Comparison of ENCODE assay signal across 1 cellular context in the genomic region with DNA sequence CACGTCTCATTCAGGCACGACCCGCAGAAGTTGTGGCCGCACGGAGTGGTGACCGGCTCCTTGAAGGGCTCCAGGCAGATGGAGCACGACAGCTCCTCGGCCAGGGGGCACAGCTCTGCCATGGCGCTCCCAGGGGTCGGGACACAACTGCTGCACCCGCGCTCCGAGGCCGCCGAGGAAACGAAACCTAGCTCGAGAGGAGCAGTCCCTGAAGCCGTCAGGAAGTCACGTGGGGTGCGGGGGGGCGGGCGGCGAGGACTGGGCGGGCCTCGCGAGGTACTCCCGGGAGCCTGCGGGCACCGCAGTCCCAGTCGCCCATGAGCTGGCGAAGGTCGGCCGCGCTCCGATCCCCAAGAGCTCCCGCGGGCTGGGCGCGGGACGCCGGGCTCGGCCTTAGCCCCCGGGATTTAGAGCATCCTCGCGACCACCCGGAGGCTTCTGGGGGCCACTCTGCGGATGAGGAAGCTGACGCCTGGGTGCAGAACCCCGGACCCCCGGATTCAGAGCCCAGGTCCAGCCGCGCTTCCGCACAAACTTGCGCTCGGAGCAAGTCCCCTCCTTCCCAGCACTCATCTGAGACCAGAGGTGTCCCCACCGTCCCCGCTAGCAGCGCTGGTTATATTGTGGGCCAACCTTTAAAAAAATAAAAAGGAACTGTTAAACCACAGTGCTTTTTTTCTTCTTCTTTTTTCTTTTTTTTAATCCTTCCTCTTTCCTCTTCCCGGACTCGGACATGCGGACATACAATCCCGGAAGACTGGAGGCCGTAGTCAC.
TF ChIP-seq lines count a peak whose summit lies in the region.

A gene with protein sequence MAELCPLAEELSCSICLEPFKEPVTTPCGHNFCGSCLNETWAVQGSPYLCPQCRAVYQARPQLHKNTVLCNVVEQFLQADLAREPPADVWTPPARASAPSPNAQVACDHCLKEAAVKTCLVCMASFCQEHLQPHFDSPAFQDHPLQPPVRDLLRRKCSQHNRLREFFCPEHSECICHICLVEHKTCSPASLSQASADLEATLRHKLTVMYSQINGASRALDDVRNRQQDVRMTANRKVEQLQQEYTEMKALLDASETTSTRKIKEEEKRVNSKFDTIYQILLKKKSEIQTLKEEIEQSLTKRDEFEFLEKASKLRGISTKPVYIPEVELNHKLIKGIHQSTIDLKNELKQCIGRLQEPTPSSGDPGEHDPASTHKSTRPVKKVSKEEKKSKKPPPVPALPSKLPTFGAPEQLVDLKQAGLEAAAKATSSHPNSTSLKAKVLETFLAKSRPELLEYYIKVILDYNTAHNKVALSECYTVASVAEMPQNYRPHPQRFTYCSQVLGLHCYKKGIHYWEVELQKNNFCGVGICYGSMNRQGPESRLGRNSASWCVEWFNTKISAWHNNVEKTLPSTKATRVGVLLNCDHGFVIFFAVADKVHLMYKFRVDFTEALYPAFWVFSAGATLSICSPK (minus strand): TSS at position 183 of the 774 bp plus-strand sequence. CDS start 61 bp downstream, at position 122.

TF ChIP-seq in HepG2, 621 proteins besides CTCF, POLR2A, EP300 and RAD21 (continued from another document and continues in another):
- peak; percentile 72 for TF ChIP-seq MAZ (IDR thresholded peaks at IDR 0.05; ENCODE audit: borderline replicate concordance, low read depth, low read length)
- TF ChIP-seq MAZ (CRISPR knock-in tag; IDR thresholded peaks at IDR 0.05; ENCODE audit: low read depth): peak; percentile 93
- peak; percentile 66; the same call in 1 of the 2 replicates for TF ChIP-seq HOXA9 (CRISPR knock-in tag; IDR thresholded peaks at IDR 0.05; ENCODE audit: borderline replicate concordance)
- no peak for TF ChIP-seq HES4 (CRISPR knock-in tag; IDR thresholded peaks at IDR 0.05; ENCODE audit: borderline replicate concordance)
- TF ChIP-seq, protein P1, sequence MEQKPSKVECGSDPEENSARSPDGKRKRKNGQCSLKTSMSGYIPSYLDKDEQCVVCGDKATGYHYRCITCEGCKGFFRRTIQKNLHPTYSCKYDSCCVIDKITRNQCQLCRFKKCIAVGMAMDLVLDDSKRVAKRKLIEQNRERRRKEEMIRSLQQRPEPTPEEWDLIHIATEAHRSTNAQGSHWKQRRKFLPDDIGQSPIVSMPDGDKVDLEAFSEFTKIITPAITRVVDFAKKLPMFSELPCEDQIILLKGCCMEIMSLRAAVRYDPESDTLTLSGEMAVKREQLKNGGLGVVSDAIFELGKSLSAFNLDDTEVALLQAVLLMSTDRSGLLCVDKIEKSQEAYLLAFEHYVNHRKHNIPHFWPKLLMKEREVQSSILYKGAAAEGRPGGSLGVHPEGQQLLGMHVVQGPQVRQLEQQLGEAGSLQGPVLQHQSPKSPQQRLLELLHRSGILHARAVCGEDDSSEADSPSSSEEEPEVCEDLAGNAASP (CRISPR knock-in tag; IDR thresholded peaks at IDR 0.05; ENCODE audit: borderline replicate concordance): peak; percentile 65
- peak; percentile 32 for TF ChIP-seq ZNF333 (CRISPR knock-in tag; IDR thresholded peaks at IDR 0.05; ENCODE audit: borderline replicate concordance)
- TF ChIP-seq TEAD2 (CRISPR knock-in tag; IDR thresholded peaks at IDR 0.05): no peak
- peak; percentile 24; the same call in 1 of the 2 replicates for TF ChIP-seq TBX3 (IDR thresholded peaks at IDR 0.05; ENCODE audit: borderline replicate concordance)
- TF ChIP-seq MBD4 (IDR thresholded peaks at IDR 0.05; ENCODE audit: borderline replicate concordance, low read length): no peak
- peak; percentile 95 for TF ChIP-seq DR1 (CRISPR knock-in tag; IDR thresholded peaks at IDR 0.05)
- no peak for TF ChIP-seq ZBTB1 (CRISPR knock-in tag; IDR thresholded peaks at IDR 0.05; ENCODE audit: borderline replicate concordance)
- peak; percentile 68 for TF ChIP-seq ZBTB20 (CRISPR knock-in tag; IDR thresholded peaks at IDR 0.05; ENCODE audit: borderline replicate concordance, low read depth)
- no peak for TF ChIP-seq CBX1 (IDR thresholded peaks at IDR 0.05; ENCODE audit: low read depth)
- TF ChIP-seq, protein P2, sequence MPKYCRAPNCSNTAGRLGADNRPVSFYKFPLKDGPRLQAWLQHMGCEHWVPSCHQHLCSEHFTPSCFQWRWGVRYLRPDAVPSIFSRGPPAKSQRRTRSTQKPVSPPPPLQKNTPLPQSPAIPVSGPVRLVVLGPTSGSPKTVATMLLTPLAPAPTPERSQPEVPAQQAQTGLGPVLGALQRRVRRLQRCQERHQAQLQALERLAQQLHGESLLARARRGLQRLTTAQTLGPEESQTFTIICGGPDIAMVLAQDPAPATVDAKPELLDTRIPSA (CRISPR knock-in tag; IDR thresholded peaks at IDR 0.05; ENCODE audit: borderline replicate concordance): 0 out of 2 replicates have a peak, but pooled peaks have one; percentile 6
- TF ChIP-seq HNRNPL (IDR thresholded peaks at IDR 0.05; ENCODE audit: low read depth, low read length): peak; percentile 90
- 0 out of 2 replicates have a peak, but pooled peaks have one; percentile 80 for TF ChIP-seq ZNF33B (CRISPR knock-in tag; IDR thresholded peaks at IDR 0.05)
- no peak for TF ChIP-seq TRIM24 (CRISPR knock-in tag; IDR thresholded peaks at IDR 0.05)
- TF ChIP-seq, protein P3, sequence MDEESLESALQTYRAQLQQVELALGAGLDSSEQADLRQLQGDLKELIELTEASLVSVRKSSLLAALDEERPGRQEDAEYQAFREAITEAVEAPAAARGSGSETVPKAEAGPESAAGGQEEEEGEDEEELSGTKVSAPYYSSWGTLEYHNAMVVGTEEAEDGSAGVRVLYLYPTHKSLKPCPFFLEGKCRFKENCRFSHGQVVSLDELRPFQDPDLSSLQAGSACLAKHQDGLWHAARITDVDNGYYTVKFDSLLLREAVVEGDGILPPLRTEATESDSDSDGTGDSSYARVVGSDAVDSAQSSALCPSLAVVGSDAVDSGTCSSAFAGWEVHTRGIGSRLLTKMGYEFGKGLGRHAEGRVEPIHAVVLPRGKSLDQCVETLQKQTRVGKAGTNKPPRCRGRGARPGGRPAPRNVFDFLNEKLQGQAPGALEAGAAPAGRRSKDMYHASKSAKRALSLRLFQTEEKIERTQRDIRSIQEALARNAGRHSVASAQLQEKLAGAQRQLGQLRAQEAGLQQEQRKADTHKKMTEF (CRISPR knock-in tag; IDR thresholded peaks at IDR 0.05): peak; percentile 95
- TF ChIP-seq, protein P4, sequence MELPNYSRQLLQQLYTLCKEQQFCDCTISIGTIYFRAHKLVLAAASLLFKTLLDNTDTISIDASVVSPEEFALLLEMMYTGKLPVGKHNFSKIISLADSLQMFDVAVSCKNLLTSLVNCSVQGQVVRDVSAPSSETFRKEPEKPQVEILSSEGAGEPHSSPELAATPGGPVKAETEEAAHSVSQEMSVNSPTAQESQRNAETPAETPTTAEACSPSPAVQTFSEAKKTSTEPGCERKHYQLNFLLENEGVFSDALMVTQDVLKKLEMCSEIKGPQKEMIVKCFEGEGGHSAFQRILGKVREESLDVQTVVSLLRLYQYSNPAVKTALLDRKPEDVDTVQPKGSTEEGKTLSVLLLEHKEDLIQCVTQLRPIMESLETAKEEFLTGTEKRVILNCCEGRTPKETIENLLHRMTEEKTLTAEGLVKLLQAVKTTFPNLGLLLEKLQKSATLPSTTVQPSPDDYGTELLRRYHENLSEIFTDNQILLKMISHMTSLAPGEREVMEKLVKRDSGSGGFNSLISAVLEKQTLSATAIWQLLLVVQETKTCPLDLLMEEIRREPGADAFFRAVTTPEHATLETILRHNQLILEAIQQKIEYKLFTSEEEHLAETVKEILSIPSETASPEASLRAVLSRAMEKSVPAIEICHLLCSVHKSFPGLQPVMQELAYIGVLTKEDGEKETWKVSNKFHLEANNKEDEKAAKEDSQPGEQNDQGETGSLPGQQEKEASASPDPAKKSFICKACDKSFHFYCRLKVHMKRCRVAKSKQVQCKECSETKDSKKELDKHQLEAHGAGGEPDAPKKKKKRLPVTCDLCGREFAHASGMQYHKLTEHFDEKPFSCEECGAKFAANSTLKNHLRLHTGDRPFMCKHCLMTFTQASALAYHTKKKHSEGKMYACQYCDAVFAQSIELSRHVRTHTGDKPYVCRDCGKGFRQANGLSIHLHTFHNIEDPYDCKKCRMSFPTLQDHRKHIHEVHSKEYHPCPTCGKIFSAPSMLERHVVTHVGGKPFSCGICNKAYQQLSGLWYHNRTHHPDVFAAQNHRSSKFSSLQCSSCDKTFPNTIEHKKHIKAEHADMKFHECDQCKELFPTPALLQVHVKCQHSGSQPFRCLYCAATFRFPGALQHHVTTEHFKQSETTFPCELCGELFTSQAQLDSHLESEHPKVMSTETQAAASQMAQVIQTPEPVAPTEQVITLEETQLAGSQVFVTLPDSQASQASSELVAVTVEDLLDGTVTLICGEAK (IDR thresholded peaks at IDR 0.05): no peak
- TF ChIP-seq, protein P4 (CRISPR knock-in tag; IDR thresholded peaks at IDR 0.05): no peak; the same call in 1 of the 2 replicates
- TF ChIP-seq ZNF317 (CRISPR knock-in tag; IDR thresholded peaks at IDR 0.05): peak; percentile 77
- TF ChIP-seq HIVEP1 (CRISPR knock-in tag; IDR thresholded peaks at IDR 0.05): peak; percentile 60; the same call in 1 of the 2 replicates
- peak; percentile 90; the same call in 1 of the 2 replicates for TF ChIP-seq ZNF749 (CRISPR knock-in tag; IDR thresholded peaks at IDR 0.05; ENCODE audit: borderline replicate concordance)
- peak; percentile 93 for TF ChIP-seq ZNF274 (CRISPR knock-in tag; IDR thresholded peaks at IDR 0.05)
- TF ChIP-seq SIX1 (CRISPR knock-in tag; IDR thresholded peaks at IDR 0.05; ENCODE audit: borderline replicate concordance): 0 out of 2 replicates have a peak, but pooled peaks have one; percentile 27
- TF ChIP-seq AGO2 (optimal IDR thresholded peaks at IDR 0.05; ENCODE audit: low read depth, low read length): peak; percentile 80
- TF ChIP-seq, protein P5, sequence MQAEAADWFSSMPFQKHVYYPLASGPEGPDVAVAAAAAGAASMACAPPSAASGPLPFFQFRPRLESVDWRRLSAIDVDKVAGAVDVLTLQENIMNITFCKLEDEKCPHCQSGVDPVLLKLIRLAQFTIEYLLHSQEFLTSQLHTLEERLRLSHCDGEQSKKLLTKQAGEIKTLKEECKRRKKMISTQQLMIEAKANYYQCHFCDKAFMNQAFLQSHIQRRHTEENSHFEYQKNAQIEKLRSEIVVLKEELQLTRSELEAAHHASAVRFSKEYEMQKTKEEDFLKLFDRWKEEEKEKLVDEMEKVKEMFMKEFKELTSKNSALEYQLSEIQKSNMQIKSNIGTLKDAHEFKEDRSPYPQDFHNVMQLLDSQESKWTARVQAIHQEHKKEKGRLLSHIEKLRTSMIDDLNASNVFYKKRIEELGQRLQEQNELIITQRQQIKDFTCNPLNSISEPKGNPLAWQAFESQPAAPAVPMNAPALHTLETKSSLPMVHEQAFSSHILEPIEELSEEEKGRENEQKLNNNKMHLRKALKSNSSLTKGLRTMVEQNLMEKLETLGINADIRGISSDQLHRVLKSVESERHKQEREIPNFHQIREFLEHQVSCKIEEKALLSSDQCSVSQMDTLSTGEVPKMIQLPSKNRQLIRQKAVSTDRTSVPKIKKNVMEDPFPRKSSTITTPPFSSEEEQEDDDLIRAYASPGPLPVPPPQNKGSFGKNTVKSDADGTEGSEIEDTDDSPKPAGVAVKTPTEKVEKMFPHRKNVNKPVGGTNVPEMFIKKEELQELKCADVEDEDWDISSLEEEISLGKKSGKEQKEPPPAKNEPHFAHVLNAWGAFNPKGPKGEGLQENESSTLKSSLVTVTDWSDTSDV (CRISPR knock-in tag; IDR thresholded peaks at IDR 0.05): peak; percentile 93; the same call in 1 of the 2 replicates
- peak; percentile 87 for TF ChIP-seq ZNF251 (CRISPR knock-in tag; IDR thresholded peaks at IDR 0.05)
- TF ChIP-seq, protein P6, sequence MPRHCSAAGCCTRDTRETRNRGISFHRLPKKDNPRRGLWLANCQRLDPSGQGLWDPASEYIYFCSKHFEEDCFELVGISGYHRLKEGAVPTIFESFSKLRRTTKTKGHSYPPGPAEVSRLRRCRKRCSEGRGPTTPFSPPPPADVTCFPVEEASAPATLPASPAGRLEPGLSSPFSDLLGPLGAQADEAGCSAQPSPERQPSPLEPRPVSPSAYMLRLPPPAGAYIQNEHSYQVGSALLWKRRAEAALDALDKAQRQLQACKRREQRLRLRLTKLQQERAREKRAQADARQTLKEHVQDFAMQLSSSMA (CRISPR knock-in tag; IDR thresholded peaks at IDR 0.05): peak; percentile 85; the same call in 1 of the 2 replicates
- TF ChIP-seq, protein P7, sequence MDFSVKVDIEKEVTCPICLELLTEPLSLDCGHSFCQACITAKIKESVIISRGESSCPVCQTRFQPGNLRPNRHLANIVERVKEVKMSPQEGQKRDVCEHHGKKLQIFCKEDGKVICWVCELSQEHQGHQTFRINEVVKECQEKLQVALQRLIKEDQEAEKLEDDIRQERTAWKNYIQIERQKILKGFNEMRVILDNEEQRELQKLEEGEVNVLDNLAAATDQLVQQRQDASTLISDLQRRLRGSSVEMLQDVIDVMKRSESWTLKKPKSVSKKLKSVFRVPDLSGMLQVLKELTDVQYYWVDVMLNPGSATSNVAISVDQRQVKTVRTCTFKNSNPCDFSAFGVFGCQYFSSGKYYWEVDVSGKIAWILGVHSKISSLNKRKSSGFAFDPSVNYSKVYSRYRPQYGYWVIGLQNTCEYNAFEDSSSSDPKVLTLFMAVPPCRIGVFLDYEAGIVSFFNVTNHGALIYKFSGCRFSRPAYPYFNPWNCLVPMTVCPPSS (IDR thresholded peaks at IDR 0.05): no peak
- TF ChIP-seq ZNF234 (CRISPR knock-in tag; conservative IDR thresholded peaks at IDR 0.05): no peak
- peak; percentile 25; the same call in 1 of the 2 replicates for TF ChIP-seq NR1H2 (CRISPR knock-in tag; IDR thresholded peaks at IDR 0.05; ENCODE audit: borderline replicate concordance, low read depth)
- TF ChIP-seq KAT7 (CRISPR knock-in tag; IDR thresholded peaks at IDR 0.05; ENCODE audit: borderline replicate concordance): peak; percentile 91
- no peak for TF ChIP-seq HNRNPUL1 (IDR thresholded peaks at IDR 0.05; ENCODE audit: low read depth, low read length)
